ENCODE assay signal across 2 cellular contexts in genomic region chr5:178207917-178208280, GRCh38.
A peak's percentile ranks its signal among the peaks of the same experiment; 100 is the strongest.
TF ChIP-seq lines count a peak whose summit lies in the region.

No MANE protein-coding gene starts in this region.

TF ChIP-seq in GM12878, 131 proteins besides CTCF, POLR2A, EP300 and RAD21:
- TF ChIP-seq MEF2B (IDR thresholded peaks at IDR 0.05; ENCODE audit: partially characterized antibody, poor library complexity, severe bottlenecking), result no peak
- no peak for TF ChIP-seq PKNOX1 (IDR thresholded peaks at IDR 0.05)
- no peak for TF ChIP-seq IKZF2 (IDR thresholded peaks at IDR 0.05)
- TF ChIP-seq REST (IDR thresholded peaks at IDR 0.05; ENCODE audit: low read depth, low read length), result no peak
- TF ChIP-seq ZNF207 (IDR thresholded peaks at IDR 0.05; ENCODE audit: borderline replicate concordance), result no peak
- TF ChIP-seq TARDBP (IDR thresholded peaks at IDR 0.05; ENCODE audit: borderline replicate concordance), result no peak
- TF ChIP-seq ATF2 (IDR thresholded peaks at IDR 0.05; ENCODE audit: low read length), result no peak
- TF ChIP-seq IRF4 (IDR thresholded peaks at IDR 0.05; ENCODE audit: low read depth, low read length), result no peak
- 0 out of 2 replicates have a peak, but pooled peaks have one; percentile 44 for TF ChIP-seq SMAD5 (IDR thresholded peaks at IDR 0.05; ENCODE audit: low read depth)
- TF ChIP-seq TCF12 (IDR thresholded peaks at IDR 0.05; ENCODE audit: low read depth, low read length), result no peak
- no peak for TF ChIP-seq ZNF217 (IDR thresholded peaks at IDR 0.05)
- TF ChIP-seq CHD2 (IDR thresholded peaks at IDR 0.05; ENCODE audit: borderline replicate concordance, low read depth, low read length), result no peak
- TF ChIP-seq YBX1 (IDR thresholded peaks at IDR 0.05), result no peak
- peak; percentile 56; the same call in 1 of the 2 replicates for TF ChIP-seq POLR2AphosphoS5 (IDR thresholded peaks at IDR 0.05; ENCODE audit: low read length)
- no peak for TF ChIP-seq NFYA (IDR thresholded peaks at IDR 0.05; ENCODE audit: borderline replicate concordance, low read depth, low read length)

TF ChIP-seq in neural cell, 6 proteins besides CTCF, POLR2A, EP300 and RAD21:
- TF ChIP-seq EZH2 (IDR thresholded peaks at IDR 0.05; ENCODE audit: borderline replicate concordance, insufficient read depth, low read length, poor library complexity, severe bottlenecking) (no peak), REST (IDR thresholded peaks at IDR 0.05; ENCODE audit: borderline replicate concordance) (no peak), TAF1 (IDR thresholded peaks at IDR 0.05; ENCODE audit: low read depth) (no peak), SMC3 (conservative IDR thresholded peaks at IDR 0.05; ENCODE audit: poor library complexity) (no peak), MXI1 (conservative IDR thresholded peaks at IDR 0.05; ENCODE audit: poor library complexity, severe bottlenecking) (no peak), POLR2AphosphoS5 (IDR thresholded peaks at IDR 0.05) (no peak)
